In genomic region chr17:32795339-32795979, GRCh38 we compare ENCODE assay signal across 30 cellular contexts.
DNase-seq lines count a peak whose midpoint lies in the region; ATAC-seq and TF ChIP-seq lines count a peak whose summit lies in the region.
"Had no signal": no experiment of that assay in that cellular context is flagged by ENCODE, and none has a peak within 500 bp of the region (broad histone marks: within the 10 kb centered on the region; RNA-seq: fewer than 3 reads in every experiment).

No MANE protein-coding gene starts in this region.

- TF ChIP-seq CTCF in AG09309 (IDR thresholded peaks at IDR 0.05; ENCODE audit: control insufficient read depth, insufficient read depth, low read depth, low read length, missing control alignments) (peak; percentile 19), natural killer cell (IDR thresholded peaks at IDR 0.05) (no peak), RWPE1 (conservative IDR thresholded peaks at IDR 0.05; ENCODE audit: low read depth) (no peak)

- intact Hi-C loops in natural killer cell (cut with micrococcal nuclease) = no loop called here

- no peak overlapping the region for H3K27ac ChIP-seq in RWPE1
- H3K27ac ChIP-seq: gastroesophageal sphincter, PC-9, thoracic aorta, uterus had no signal

- H3K27ac Mint-ChIP-seq in natural killer cell = no peak overlapping the region
- H3K27ac Mint-ChIP-seq: activated CD4-positive, alpha-beta memory T cell treated with anti-CD3 and anti-CD28 coated beads for 36 hours; CD4-positive, alpha-beta T cell; stimulated activated naive CD8-positive, alpha-beta T cell treated with anti-CD3 and anti-CD28 coated beads, Interleukin-15, Interleukin-2, amounts not matched to agents 100 ng/mL and 50 ng/mL, for 24 hours had no signal

- no peak overlapping the region for H3K4me3 ChIP-seq in AG09309 (ENCODE audit: control insufficient read depth, low read depth, low read length)
- H3K4me3 ChIP-seq: gastroesophageal sphincter, PC-9, thoracic aorta, uterus had no signal

- H3K36me3 Mint-ChIP-seq in natural killer cell = no peaks in the 10 kb centered on the region
- H3K36me3 Mint-ChIP-seq: activated CD4-positive, alpha-beta memory T cell treated with anti-CD3 and anti-CD28 coated beads for 36 hours; immature natural killer cell; naive thymus-derived CD8-positive, alpha-beta T cell had no signal

- no peaks in the 10 kb centered on the region for H3K4me1 Mint-ChIP-seq in natural killer cell
- H3K4me1 Mint-ChIP-seq: immature natural killer cell had no signal

- H3K4me3 Mint-ChIP-seq in natural killer cell = no peak overlapping the region
- H3K4me3 Mint-ChIP-seq: activated CD4-positive, alpha-beta memory T cell treated with anti-CD3 and anti-CD28 coated beads for 36 hours; CD4-positive, alpha-beta T cell; immature natural killer cell; naive thymus-derived CD8-positive, alpha-beta T cell; stimulated activated naive CD8-positive, alpha-beta T cell treated with anti-CD3 and anti-CD28 coated beads, Interleukin-15, Interleukin-2, amounts not matched to agents 100 ng/mL and 50 ng/mL, for 24 hours had no signal

- CTCF ChIA-PET in RWPE1 (lab: Yijun Ruan, JAX) = no interaction called here

- ATAC-seq in natural killer cell (no peak), HG03378 (IDR thresholded peaks at IDR 0.05; ENCODE audit: unreplicated experiment) (no peak)
- ATAC-seq: gastroesophageal sphincter; naive thymus-derived CD8-positive, alpha-beta T cell had no signal

- no peaks in the 10 kb centered on the region for H3K9me3 Mint-ChIP-seq in natural killer cell
- H3K9me3 Mint-ChIP-seq: activated CD4-positive, alpha-beta memory T cell treated with anti-CD3 and anti-CD28 coated beads for 36 hours; CD4-positive, alpha-beta T cell; immature natural killer cell; naive thymus-derived CD8-positive, alpha-beta T cell; stimulated activated naive CD8-positive, alpha-beta T cell treated with anti-CD3 and anti-CD28 coated beads, Interleukin-15, Interleukin-2, amounts not matched to agents 100 ng/mL and 50 ng/mL, for 24 hours had no signal

- no peak for DNase-seq in AG09309 (ENCODE audit: low read depth)
- DNase-seq in OCI-M1 (lab: John Stamatoyannopoulos, UW) = peak; percentile 11
- DNase-seq in dermis blood vessel endothelial cell = peak; percentile 89
- DNase-seq in lung microvascular endothelial cell (ENCODE audit: low read depth in 2 of 2) = peak; percentile 52 to 70
- no peak for DNase-seq in natural killer cell
- no peak for DNase-seq in RWPE1 (ENCODE audit: low spot score)
- DNase-seq in amniotic stem cell (lab: John Stamatoyannopoulos, UW) = no peak
- DNase-seq: 8988T; activated CD4-positive, alpha-beta memory T cell treated with anti-CD3 and anti-CD28 coated beads for 36 hours; activated CD8-positive, alpha-beta memory T cell treated with anti-CD3 and anti-CD28 coated beads, Interleukin-2, amount 50 U/mL, for 4 hours; activated naive CD4-positive, alpha-beta T cell treated with anti-CD3 and anti-CD28 coated beads, Interleukin-2, amount 50 U/mL, for 16 hours; CD4-positive, alpha-beta T cell; cortex of kidney; DMS153; hypothalamus; immature natural killer cell; KG1; mesenchymal stem cell; MM.1S; naive thymus-derived CD8-positive, alpha-beta T cell; NCI-H1694; NCI-H2171; NCI-H510A; PC-9; SHP77 treated with DMSO at 0.1 percent for 48 hours; uterus had no signal

- POLR2A ChIA-PET in RWPE1 (lab: Yijun Ruan, JAX; ENCODE audit: low non-redundant PET) = no interaction called here

- peaks cover 9 to 20% of the 10 kb centered on the region in 2 donors for H3K27me3 Mint-ChIP-seq in natural killer cell (ENCODE audit: low read depth in 2 of 2)

Comparison
In these comparisons a context has a peak if more than half of its experiments do, and no peak if none do; other contexts are left out.
1. DNase-seq: peak in OCI-M1 (single experiment), dermis blood vessel endothelial cell (single experiment) and lung microvascular endothelial cell (2 of 2); none in AG09309 (single experiment), natural killer cell (single experiment), RWPE1 (single experiment) and amniotic stem cell (single experiment).